Comparison of ENCODE assay signal across 8 cellular contexts in the genomic region with DNA sequence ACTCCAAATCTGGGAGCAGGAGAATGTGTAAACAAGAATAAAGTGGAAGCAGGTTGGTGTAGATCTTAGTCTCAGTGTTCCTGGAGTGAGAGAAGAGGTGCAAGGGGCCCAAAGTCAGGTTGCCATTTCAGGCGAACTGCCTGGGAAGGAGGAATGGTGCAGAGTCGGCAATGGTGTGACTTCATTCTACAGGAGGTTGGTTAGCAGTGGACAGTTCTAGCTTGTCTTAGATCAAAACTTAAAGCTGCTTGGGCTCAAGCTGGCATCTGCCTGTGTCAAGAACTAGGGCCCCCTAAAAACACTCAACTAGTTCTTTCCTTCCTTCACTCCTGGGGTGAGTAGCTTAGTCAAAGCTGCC. TPM values are rescaled to one million over a fixed set of nuclear protein-coding genes. Genes with fewer than 3 reads are reported as not detected.
DNase-seq lines count a peak whose midpoint lies in the region; ATAC-seq and TF ChIP-seq lines count a peak whose summit lies in the region.

No MANE protein-coding gene starts in this region.

- DNase-seq in SJCRH30 (no peak), epithelial cell of proximal tubule (ENCODE audit: low read depth) (no peak), gastrocnemius medialis (no peak), G401 (ENCODE audit: low spot score) (no peak), omental fat pad (ENCODE audit: low spot score) (no peak)
- no peak for DNase-seq in stimulated activated CD4-positive, alpha-beta T cell treated with anti-CD3 and anti-CD28 coated beads, Interleukin-4, amount 100 ng/mL, for 1 hour

- intact Hi-C loops in gastrocnemius medialis (cut with DNase I; ENCODE audit: low total_unique reads) = loop anchor here (5.0 kb wide), 1 partner anchor 348 kb away; the partner anchor contains the start of gene STK11IP

- H3K36me3 ChIP-seq in SJCRH30 (peaks cover 3% of the 10 kb centered on the region), gastrocnemius medialis (peaks cover 0 to 33% of the 10 kb centered on the region in 2 donors)

- H3K27ac ChIP-seq in SJCRH30 = peak overlapping the region; percentile 39
- peak overlapping the region; percentile 91 to 99 (median 96) for H3K27ac ChIP-seq in gastrocnemius medialis

- H3K27me3 ChIP-seq in SJCRH30 = no peaks in the 10 kb centered on the region
- H3K27me3 ChIP-seq in gastrocnemius medialis = no peaks in the 10 kb centered on the region

- H3K4me3 ChIP-seq in GM08714 (ENCODE audit: low read length) = peak overlapping the region; percentile 52; the same call in 1 of the 2 replicates
- no peak overlapping the region for H3K4me3 ChIP-seq in SJCRH30
- H3K4me3 ChIP-seq in epithelial cell of proximal tubule (ENCODE audit: low read depth, low read length) = peak overlapping the region; percentile 32
- peak overlapping the region in 3 of 4 donors; percentile 7 to 37 (median 24) for H3K4me3 ChIP-seq in gastrocnemius medialis

- no peak for TF ChIP-seq POLR2A in gastrocnemius medialis (IDR thresholded peaks at IDR 0.05)

- no peaks in the 10 kb centered on the region for H3K9me3 ChIP-seq in SJCRH30 (replicated peaks)
- H3K9me3 ChIP-seq in gastrocnemius medialis = no peaks in the 10 kb centered on the region

- ATAC-seq in gastrocnemius medialis (no peak), HG03280 (IDR thresholded peaks at IDR 0.05; ENCODE audit: unreplicated experiment) (no peak), omental fat pad (ENCODE audit: low FRiP score) (no peak)

- TF ChIP-seq CTCF in epithelial cell of proximal tubule (conservative IDR thresholded peaks at IDR 0.05; ENCODE audit: low read depth, low read length) = no peak
- TF ChIP-seq CTCF in gastrocnemius medialis (IDR thresholded peaks at IDR 0.05 in 4 of 5, conservative IDR thresholded peaks at IDR 0.05 in 1 of 5) = no peak
- no peak for TF ChIP-seq CTCF in omental fat pad (IDR thresholded peaks at IDR 0.05)

- in situ Hi-C loops in gastrocnemius medialis (cut with MboI; ENCODE audit: low sequenced_read_pairs in 4 of 4) (no loop called here), G401 (cut with HindIII; ENCODE audit: low sequenced_read_pairs) (no loop called here)

- H3K4me1 ChIP-seq in SJCRH30 (peaks cover 32% of the 10 kb centered on the region), gastrocnemius medialis (peaks cover 66 to 79% of the 10 kb centered on the region in 2 donors)

RNA-seq across cellular contexts. Expression of gene STK16, which starts 3.5 kb away (rescaled TPM):
- 11.0 and 12.7 TPM in 2 replicates for total RNA-seq in SJCRH30 (2014; rRNA removed; shearing (Covaris generic))
- 10.1 and 17.5 TPM in 2 replicates for total RNA-seq in epithelial cell of proximal tubule
- 10 to 100 TPM in 3 of 4 donors, 1 to 10 TPM in 1; 4.4 to 19.3 (median 14.2) TPM for total RNA-seq in gastrocnemius medialis
- 26.4 and 38.1 TPM in 2 replicates for total RNA-seq in G401 (2014; rRNA removed; shearing (Covaris generic))
- total RNA-seq in omental fat pad = 10 to 100 TPM in 3 of 4 donors, 1 to 10 TPM in 1; 9.8 to 18.9 (median 12.5) TPM

RNA-seq across cellular contexts. Expression of gene GLB1L, which starts 3.6 kb away (rescaled TPM):
- total RNA-seq in SJCRH30 (2014; rRNA removed; shearing (Covaris generic)) = 2.9 and 4.2 TPM in 2 replicates
- 10.4 and 11.0 TPM in 2 replicates for total RNA-seq in epithelial cell of proximal tubule
- 1 to 10 TPM; 1.0 to 3.6 (median 1.3) TPM for total RNA-seq in gastrocnemius medialis
- total RNA-seq in G401 (2014; rRNA removed; shearing (Covaris generic)) = 6.4 and 6.5 TPM in 2 replicates
- 10 to 100 TPM in 3 of 4 donors, 1 to 10 TPM in 1; 9.0 to 21.9 (median 12.3) TPM for total RNA-seq in omental fat pad

RNA-seq across cellular contexts. Expression of gene TUBA4B, which starts 4.2 kb away (rescaled TPM):
- 0.08 TPM in 1 of 2 replicates, not detected in the other for total RNA-seq in SJCRH30 (2014; rRNA removed; shearing (Covaris generic))
- total RNA-seq in epithelial cell of proximal tubule = 0.52 TPM in 1 of 2 replicates, not detected in the other
- not detected for total RNA-seq in gastrocnemius medialis
- not detected in 2 replicates for total RNA-seq in G401 (2014; rRNA removed; shearing (Covaris generic))
- total RNA-seq in omental fat pad = not detected

RNA-seq across cellular contexts. Expression of gene TUBA4A, which starts 4.9 kb away (rescaled TPM):
- 188 and 197 TPM in 2 replicates for total RNA-seq in SJCRH30 (2014; rRNA removed; shearing (Covaris generic))
- total RNA-seq in epithelial cell of proximal tubule = 191 and 196 TPM in 2 replicates
- total RNA-seq in gastrocnemius medialis = 100 to 1,000 TPM; 351 to 797 (median 386) TPM
- total RNA-seq in G401 (2014; rRNA removed; shearing (Covaris generic)) = 0.68 and 5.0 TPM in 2 replicates
- total RNA-seq in omental fat pad = 10 to 100 TPM; 26.9 to 74.0 (median 50.3) TPM

RNA-seq across cellular contexts. Expression of gene ANKZF1, which starts 19.2 kb away (rescaled TPM):
- 19.2 and 28.7 TPM in 2 replicates for total RNA-seq in SJCRH30 (2014; rRNA removed; shearing (Covaris generic))
- total RNA-seq in epithelial cell of proximal tubule (20.3 and 50.3 TPM in 2 replicates), gastrocnemius medialis (10 to 100 TPM; 13.0 to 23.0 (median 19.1) TPM), omental fat pad (10 to 100 TPM; 13.5 to 77.4 (median 22.7) TPM)
- 14.2 and 17.5 TPM in 2 replicates for total RNA-seq in G401 (2014; rRNA removed; shearing (Covaris generic))
